In the genomic region with DNA sequence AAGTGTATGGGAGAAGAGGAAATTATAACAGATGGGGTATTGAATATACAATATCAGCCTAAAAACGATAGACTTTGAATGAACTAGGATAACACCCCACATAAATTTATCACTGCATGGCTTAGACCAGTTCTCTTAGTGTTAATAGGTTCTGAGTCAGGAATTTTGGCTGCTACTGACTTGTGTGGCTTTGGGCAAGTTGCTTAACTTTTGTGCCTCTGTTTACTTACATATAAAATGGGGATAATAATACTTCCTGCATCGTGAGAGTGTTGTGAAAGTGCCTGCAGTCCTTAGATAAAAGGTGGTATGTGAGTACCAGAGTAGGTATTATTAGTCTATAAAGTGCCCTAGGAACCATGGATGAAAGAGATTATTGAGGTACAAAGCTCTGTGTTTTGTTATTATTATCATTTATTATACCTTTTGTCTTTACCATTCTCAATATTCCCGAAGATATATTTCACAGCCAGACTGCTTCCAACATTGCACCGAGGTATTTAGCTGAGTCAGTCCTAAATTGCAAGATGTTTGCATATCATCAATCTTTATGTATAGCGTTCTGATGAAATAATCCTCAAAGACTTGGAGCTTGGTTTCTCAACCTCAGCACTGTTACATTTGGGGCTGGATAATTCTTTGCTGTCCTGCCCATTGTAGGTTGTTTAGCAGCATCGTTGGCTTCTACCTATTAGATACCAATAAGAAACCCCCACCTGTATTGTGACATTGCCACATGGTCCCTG, we compare ENCODE assay signal across 1 cellular context.
TF ChIP-seq lines count a peak whose summit lies in the region.

No MANE protein-coding gene starts in this region.

TF ChIP-seq in SK-N-SH treated with all-trans-retinoic acid at 6 μM for 48 hours, 23 proteins besides CTCF, POLR2A, EP300 and RAD21 (continued from another document):
- TF ChIP-seq PATZ1 (CRISPR knock-in tag; IDR thresholded peaks at IDR 0.05; ENCODE audit: borderline replicate concordance) (no peak), RARB (CRISPR knock-in tag; IDR thresholded peaks at IDR 0.05) (no peak)
